In genomic region chr17:40177275-40177874, GRCh38 we compare ENCODE assay signal across 8 cellular contexts. TPM values are rescaled to one million over a fixed set of nuclear protein-coding genes. Genes with fewer than 3 reads are reported as not detected.
DNase-seq lines count a peak whose midpoint lies in the region; ATAC-seq, FAIRE-seq and TF ChIP-seq lines count a peak whose summit lies in the region.

RAPGEFL1 (plus strand) TSS chr17:40177470; CDS start chr17:40177862, 392 bp downstream.

- H3K27me3 ChIP-seq in left lung, result peaks cover 0 to 15% of the 10 kb centered on the region in 2 donors

- CTCF ChIA-PET in activated CD4-positive, alpha-beta T cell treated with anti-CD3 and anti-CD28 coated beads, Interleukin-2, amount 10 ng/mL, durations not matched to agents 7 days and 5 days (lab: Charles Lee), result interaction anchor here (1.4 to 3.7 kb wide), 4 partner anchors 9 to 77 kb away, joined by 4 to 21 read pairs (median 8); partner anchors contain the start of gene NR1D1

- H3K27ac Mint-ChIP-seq in activated CD4-positive, alpha-beta T cell treated with anti-CD3 and anti-CD28 coated beads, Interleukin-2, amount 10 ng/mL, durations not matched to agents 7 days and 5 days, result peak within 1 kb of the TSS; percentile 60

- peaks cover 18% of the 10 kb centered on the region for H3K36me3 Mint-ChIP-seq in activated CD4-positive, alpha-beta T cell treated with anti-CD3 and anti-CD28 coated beads, Interleukin-2, amount 10 ng/mL, durations not matched to agents 7 days and 5 days (ENCODE audit: low read depth)

- peak; percentile 85 for ATAC-seq in left lung

- no peak for FAIRE-seq in RCC 7860 (lab: Jason Lieb, UNC)

- H3K27ac ChIP-seq in cingulate gyrus (ENCODE audit: low read depth, low read length) (peak within 1 kb of the TSS; percentile 61), left lung (peak within 1 kb of the TSS in 1 of 2 donors; percentile 33)

- no peak for TF ChIP-seq CTCF in left lung (IDR thresholded peaks at IDR 0.05)

- H3K9me3 ChIP-seq in left lung, result no peaks in the 10 kb centered on the region

- intact Hi-C loops in left lung (cut with DNase I), result loop anchor here in 1 of 2 donors (10.0 kb wide), 2 partner anchors 63 to 153 kb away; no protein-coding TSS in a partner anchor

- peak within 1 kb of the TSS; percentile 39 to 41 for H3K4me3 ChIP-seq in left lung

- H3K27me3 Mint-ChIP-seq in activated CD4-positive, alpha-beta T cell treated with anti-CD3 and anti-CD28 coated beads, Interleukin-2, amount 10 ng/mL, durations not matched to agents 7 days and 5 days, result no peaks in the 10 kb centered on the region

- POLR2A ChIA-PET in activated CD4-positive, alpha-beta T cell treated with anti-CD3 and anti-CD28 coated beads, Interleukin-2, amount 10 ng/mL, durations not matched to agents 7 days and 5 days (lab: Charles Lee), result no interaction called here

- H3K9me3 Mint-ChIP-seq in activated CD4-positive, alpha-beta T cell treated with anti-CD3 and anti-CD28 coated beads, Interleukin-2, amount 10 ng/mL, durations not matched to agents 7 days and 5 days, result no peaks in the 10 kb centered on the region

- H3K4me3 Mint-ChIP-seq in activated CD4-positive, alpha-beta T cell treated with anti-CD3 and anti-CD28 coated beads, Interleukin-2, amount 10 ng/mL, durations not matched to agents 7 days and 5 days, result peak within 1 kb of the TSS; percentile 32

- peaks cover 14 to 23% of the 10 kb centered on the region in 2 donors for H3K4me1 ChIP-seq in left lung

- peak; percentile 56 for DNase-seq in NCI-H2196 (lab: John Stamatoyannopoulos, UW; ENCODE audit: unreplicated experiment)
- DNase-seq in NCI-H2196 treated with DMSO at 0.1 percent for 48 hours (lab: John Stamatoyannopoulos, UW; ENCODE audit: unreplicated experiment), result no peak
- DNase-seq in NCI-H2029 treated with DMSO at 0.1 percent for 48 hours (lab: John Stamatoyannopoulos, UW), result peak; percentile 10
- DNase-seq in activated CD4-positive, alpha-beta T cell treated with anti-CD3 and anti-CD28 coated beads, Interleukin-2, amount 10 ng/mL, durations not matched to agents 7 days and 5 days, result peak; percentile 83
- DNase-seq in left lung, result peak; percentile 85 to 95
- DNase-seq in stimulated activated CD4-positive, alpha-beta T cell treated with anti-CD3 and anti-CD28 coated beads, Interleukin-4, amount 100 ng/mL, for 24 hours, result peak; percentile 82
- DNase-seq in RCC 7860 (ENCODE audit: low spot score), result no peak

- peaks cover 8% of the 10 kb centered on the region for H3K4me1 Mint-ChIP-seq in activated CD4-positive, alpha-beta T cell treated with anti-CD3 and anti-CD28 coated beads, Interleukin-2, amount 10 ng/mL, durations not matched to agents 7 days and 5 days

- H3K36me3 ChIP-seq in left lung, result peaks cover 0 to 34% of the 10 kb centered on the region in 2 donors

RNA-seq across cellular contexts. Expression of gene RAPGEFL1, which starts in this region (rescaled TPM):
- 1 to 10 TPM; 4.0 to 5.1 TPM for total RNA-seq in activated CD4-positive, alpha-beta T cell treated with anti-CD3 and anti-CD28 coated beads, Interleukin-2, amount 10 ng/mL, durations not matched to agents 7 days and 5 days
- 10 to 100 TPM in 1 of 2 donors, 1 to 10 TPM in 1; 7.4 to 13.1 TPM for total RNA-seq in left lung

Comparison
In these comparisons a context has a peak if more than half of its experiments do, and no peak if none do; other contexts are left out.
1. DNase-seq: peak in NCI-H2196 (single experiment), NCI-H2029 treated with DMSO at 0.1 percent for 48 hours (single experiment), activated CD4-positive, alpha-beta T cell treated with anti-CD3 and anti-CD28 coated beads, Interleukin-2, amount 10 ng/mL, durations not matched to agents 7 days and 5 days (single experiment), left lung (2 of 2) and stimulated activated CD4-positive, alpha-beta T cell treated with anti-CD3 and anti-CD28 coated beads, Interleukin-4, amount 100 ng/mL, for 24 hours (single experiment); none in NCI-H2196 treated with DMSO at 0.1 percent for 48 hours (single experiment) and RCC 7860 (single experiment).